25 cellular contexts compared by ENCODE assay signal in the genomic region with DNA sequence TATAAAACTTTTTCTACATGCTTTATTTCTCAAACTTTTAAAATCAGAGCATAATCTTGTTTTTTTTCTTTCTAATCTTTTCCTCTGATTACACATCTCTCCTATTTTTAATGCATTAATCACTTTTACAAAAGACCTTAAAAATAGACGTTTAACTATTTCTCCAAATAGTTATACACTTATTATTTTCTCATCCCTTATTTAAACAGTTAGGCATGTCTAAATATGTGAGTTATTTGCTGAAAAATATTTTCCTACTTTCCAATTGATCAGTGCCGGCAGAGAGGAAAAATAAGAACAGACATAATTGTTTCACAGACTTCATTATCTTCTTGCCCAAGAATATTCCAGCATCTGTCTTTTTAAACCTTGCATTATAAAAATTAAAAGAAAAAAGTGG. TPM values are rescaled to one million over a fixed set of nuclear protein-coding genes. Genes with fewer than 3 reads are reported as not detected.
"Had no signal": no experiment of that assay in that cellular context is flagged by ENCODE, and none has a peak within 500 bp of the region (broad histone marks: within the 10 kb centered on the region; RNA-seq: fewer than 3 reads in every experiment).

No MANE protein-coding gene starts in this region.

- H3K27me3 ChIP-seq: dorsolateral prefrontal cortex, esophagus squamous epithelium, gastrocnemius medialis, left lung, ovary, sigmoid colon, testis, tibial artery had no signal

- H3K4me3 ChIP-seq: esophagus squamous epithelium, gastrocnemius medialis, left lung, ovary, psoas muscle, sigmoid colon, testis, tibial artery had no signal

- H3K27ac ChIP-seq: dorsolateral prefrontal cortex, esophagus squamous epithelium, gastrocnemius medialis, left lung, ovary, psoas muscle, sigmoid colon, testis, tibial artery had no signal

- DNase-seq: dorsolateral prefrontal cortex; effector CD4-positive, alpha-beta T cell; erythroblast; esophagus squamous epithelium; foreskin fibroblast; gastrocnemius medialis; head of caudate nucleus; kidney; left lung; naive thymus-derived CD8-positive, alpha-beta T cell; nephron progenitor cell; nucleus accumbens; ovary; posterior cingulate gyrus; psoas muscle; right cardiac atrium; sigmoid colon; stimulated activated CD4-positive, alpha-beta T cell treated with anti-CD3 and anti-CD28 coated beads, Interleukin-2, amount 100 ng/mL, for 24 hours; stimulated activated CD4-positive, alpha-beta T cell treated with anti-CD3 and anti-CD28 coated beads, Interleukin-4, amount 100 ng/mL, for 4 hours; stimulated activated naive CD8-positive, alpha-beta T cell treated with anti-CD3 and anti-CD28 coated beads, Interleukin-15, Interleukin-2, amounts not matched to agents 100 U/mL and 50 U/mL, for 24 hours; substantia nigra; testis; tibial artery had no signal

- ATAC-seq: gastrocnemius medialis; naive thymus-derived CD8-positive, alpha-beta T cell; stimulated activated memory B cell treated with anti-CD40 and anti-IgM and Interleukin-4, amounts not matched to agents 10 μg/mL and 1 μg/mL and 100 μg/mL, for 72 hours; stimulated activated naive CD8-positive, alpha-beta T cell treated with anti-CD3 and anti-CD28 coated beads, Interleukin-15, Interleukin-2, amounts not matched to agents 100 U/mL and 50 U/mL, for 24 hours had no signal

- H3K9me3 ChIP-seq: esophagus squamous epithelium, gastrocnemius medialis, left lung, ovary, psoas muscle, sigmoid colon, testis, tibial artery had no signal

- H3K4me1 ChIP-seq: gastrocnemius medialis, left lung, psoas muscle had no signal

- H3K36me3 ChIP-seq: esophagus squamous epithelium, gastrocnemius medialis, left lung, ovary, sigmoid colon, tibial artery had no signal

RNA-seq across cellular contexts. Expression of a gene that starts 28.7 kb away (rescaled TPM):
- total RNA-seq: myocyte; naive thymus-derived CD8-positive, alpha-beta T cell had no signal
- polyA plus RNA-seq: naive thymus-derived CD8-positive, alpha-beta T cell had no signal
